In the genomic region with DNA sequence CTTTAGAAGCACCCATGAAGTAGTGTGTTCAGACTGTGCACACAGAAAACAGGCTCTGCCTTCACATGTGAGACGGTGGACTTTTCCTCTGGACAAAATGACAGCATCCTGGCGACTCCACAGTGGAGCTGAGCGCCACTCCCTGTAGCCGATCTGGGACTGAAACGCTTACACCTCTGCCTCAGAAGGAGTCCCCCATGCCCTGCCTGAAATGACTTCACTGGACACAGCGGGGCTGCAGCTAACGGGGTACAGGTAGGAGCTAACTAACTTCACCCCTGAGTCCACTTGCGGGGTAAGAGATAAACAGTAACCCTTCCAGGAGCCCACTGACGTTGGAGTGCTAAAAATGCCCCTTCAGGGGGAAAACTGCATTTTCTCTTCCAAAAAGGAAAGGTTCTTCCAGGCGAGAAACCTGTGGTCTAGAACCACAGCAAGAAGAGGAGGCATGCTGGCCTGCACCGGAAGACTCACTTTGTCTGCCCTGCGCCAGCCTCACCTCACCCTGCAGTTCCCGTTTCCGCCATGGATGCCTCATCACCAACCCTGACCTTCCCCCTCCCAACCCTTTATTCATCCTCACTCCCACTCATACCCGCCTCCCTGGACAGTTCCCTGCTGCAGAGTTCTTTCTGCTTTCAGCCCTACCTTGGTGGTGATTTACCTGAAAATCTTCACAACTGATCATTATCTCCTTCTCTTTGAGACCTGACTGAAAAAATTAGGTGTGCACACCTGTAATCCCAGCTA, we compare ENCODE assay signal across 2 cellular contexts.
TF ChIP-seq lines count a peak whose summit lies in the region.

No MANE protein-coding gene starts in this region.

TF ChIP-seq in HCT116, 20 proteins besides CTCF, POLR2A, EP300 and RAD21:
- TF ChIP-seq FOSL1 (IDR thresholded peaks at IDR 0.05; ENCODE audit: low read depth) = no peak
- no peak for TF ChIP-seq EZH2 (IDR thresholded peaks at IDR 0.05)
- no peak for TF ChIP-seq ZFX (IDR thresholded peaks at IDR 0.05)
- TF ChIP-seq ZNF274 (IDR thresholded peaks at IDR 0.05; ENCODE audit: low read depth, low read length) = no peak
- no peak for TF ChIP-seq EZH2phosphoT487 (IDR thresholded peaks at IDR 0.05; ENCODE audit: borderline replicate concordance)
- no peak for TF ChIP-seq CEBPB (IDR thresholded peaks at IDR 0.05; ENCODE audit: low read depth)
- TF ChIP-seq, protein P1, sequence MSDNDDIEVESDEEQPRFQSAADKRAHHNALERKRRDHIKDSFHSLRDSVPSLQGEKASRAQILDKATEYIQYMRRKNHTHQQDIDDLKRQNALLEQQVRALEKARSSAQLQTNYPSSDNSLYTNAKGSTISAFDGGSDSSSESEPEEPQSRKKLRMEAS (IDR thresholded peaks at IDR 0.05) = no peak
- no peak for TF ChIP-seq YY1 (IDR thresholded peaks at IDR 0.05; ENCODE audit: extremely low read depth, insufficient replicate concordance, low read depth, low read length)

TF ChIP-seq in HepG2, 621 proteins besides CTCF, POLR2A, EP300 and RAD21:
- TF ChIP-seq TRIM24 (CRISPR knock-in tag; IDR thresholded peaks at IDR 0.05) (no peak), ZBTB42 (CRISPR knock-in tag; IDR thresholded peaks at IDR 0.05) (no peak)
